In the genomic region with DNA sequence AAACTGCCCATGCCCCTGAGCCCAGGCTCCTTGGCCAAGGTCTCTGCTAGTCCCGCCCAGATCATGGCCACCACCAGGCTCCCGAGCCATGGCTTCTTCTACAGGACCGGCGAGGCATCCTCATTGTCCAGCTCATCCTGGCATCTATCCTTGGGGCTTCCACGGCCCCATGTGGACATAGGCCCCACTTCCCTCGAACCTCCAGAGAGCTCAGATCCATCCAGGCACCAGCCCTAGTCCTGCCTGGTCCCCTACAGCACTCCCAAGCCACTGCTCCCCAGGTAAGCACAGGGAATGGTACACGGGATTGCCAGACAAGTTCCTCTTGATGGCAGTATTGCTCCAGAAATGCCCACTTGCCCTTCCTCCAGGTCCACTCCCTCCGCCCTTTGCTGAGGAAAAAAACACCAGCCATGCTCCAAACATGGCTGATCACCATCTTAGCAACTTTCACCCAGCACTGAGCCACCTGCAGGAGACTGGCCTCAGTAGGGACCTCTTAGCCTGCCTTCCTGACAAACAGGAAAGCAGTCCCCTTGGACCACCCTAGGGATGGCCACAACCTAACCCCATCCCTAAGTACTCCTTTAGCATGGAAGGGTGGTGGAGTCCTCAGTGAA, we compare ENCODE assay signal across 9 cellular contexts.
A peak's percentile ranks its signal among the peaks of the same experiment; 100 is the strongest.
DNase-seq lines count a peak whose midpoint lies in the region; ATAC-seq and TF ChIP-seq lines count a peak whose summit lies in the region.
"Had no signal": no experiment of that assay in that cellular context is flagged by ENCODE, and none has a peak within 500 bp of the region (broad histone marks: within the 10 kb centered on the region; RNA-seq: fewer than 3 reads in every experiment).

No MANE protein-coding gene starts in this region.

- no peak overlapping the region for H2BK15ac ChIP-seq in neuronal stem cell (ENCODE audit: low read length)

- H3K36me3 ChIP-seq in neuronal stem cell (replicated peaks in 1 of 2; ENCODE audit: control insufficient read depth in 2 of 2, insufficient read depth in 2 of 2, low read length in 2 of 2) = no peaks in the 10 kb centered on the region

- H3K4ac ChIP-seq in neuronal stem cell (ENCODE audit: low read length) = no peak overlapping the region

- no peak overlapping the region for H4K91ac ChIP-seq in neuronal stem cell (ENCODE audit: low read depth, low read length, poor library complexity)

- H3K4me3 ChIP-seq in GM12875 (ENCODE audit: low read depth, low read length) (no peak overlapping the region), neuronal stem cell (ENCODE audit: low read length in 2 of 2) (no peak overlapping the region)

- H3K27ac ChIP-seq in angular gyrus (ENCODE audit: low read depth, low read length) (peak overlapping the region; percentile 11), neuronal stem cell (replicated peaks; ENCODE audit: low read length) (no peak overlapping the region), foreskin keratinocyte (no peak overlapping the region)
- H3K27ac ChIP-seq: epithelial cell of prostate had no signal

- no peak overlapping the region for H3K9ac ChIP-seq in neuronal stem cell (ENCODE audit: low read depth, low read length, poor library complexity)

- H4K8ac ChIP-seq in neuronal stem cell (ENCODE audit: low read depth, low read length) = no peak overlapping the region

- H3K79me1 ChIP-seq in neuronal stem cell (ENCODE audit: low read depth, low read length) = peaks cover 2% of the 10 kb centered on the region

- H2BK5ac ChIP-seq in neuronal stem cell (ENCODE audit: low read length) = no peak overlapping the region

- no peak overlapping the region for H2BK12ac ChIP-seq in neuronal stem cell (ENCODE audit: low read length)

- WGBS in neuronal stem cell (ENCODE audit: extremely low coverage in 2 of 2, insufficient read length in 2 of 2, insufficient replicate concordance in 1 of 2), 2 donors = no CpG with 5 or more reads among the region's 8 CpGs

- peaks cover 0 to 21% (median 0%) of the 10 kb centered on the region in 3 experiments for H3K27me3 ChIP-seq in neuronal stem cell (ENCODE audit: control insufficient read depth in 3 of 3, insufficient read depth in 3 of 3, low read depth in 1 of 3, low read length in 3 of 3)
- no peaks in the 10 kb centered on the region for H3K27me3 ChIP-seq in foreskin keratinocyte

- TF ChIP-seq CTCF in GM12875 (IDR thresholded peaks at IDR 0.05; ENCODE audit: borderline replicate concordance, insufficient read depth, low read depth, low read length) = peak; percentile 45; the same call in 1 of the 2 replicates
- TF ChIP-seq CTCF in foreskin keratinocyte (conservative IDR thresholded peaks at IDR 0.05) = no peak

- no peak overlapping the region for H3K23ac ChIP-seq in neuronal stem cell (ENCODE audit: low read depth, low read length, poor library complexity)

- no peak overlapping the region for H2BK120ac ChIP-seq in neuronal stem cell (ENCODE audit: low read depth, low read length)

- H3K4me1 ChIP-seq in neuronal stem cell (ENCODE audit: control insufficient read depth in 2 of 2, insufficient read depth in 1 of 2, low read depth in 1 of 2, low read length in 2 of 2) (no peaks in the 10 kb centered on the region), foreskin keratinocyte (no peaks in the 10 kb centered on the region)

- no peak overlapping the region for H3K14ac ChIP-seq in neuronal stem cell (ENCODE audit: low read length)

- no peak overlapping the region for H3K18ac ChIP-seq in neuronal stem cell (ENCODE audit: low read length)

- ATAC-seq in GM21786 (IDR thresholded peaks at IDR 0.05; ENCODE audit: unreplicated experiment) (peak; percentile 54), foreskin keratinocyte (no peak)

- no peak overlapping the region for H3K4me2 ChIP-seq in neuronal stem cell (ENCODE audit: insufficient read depth, low read length, poor library complexity, severe bottlenecking)

- H2AFZ ChIP-seq in neuronal stem cell (ENCODE audit: low read length) = peak overlapping the region; percentile 55

- peaks cover 0 to 1% of the 10 kb centered on the region in 2 donors for H3K9me3 ChIP-seq in neuronal stem cell (replicated peaks in 1 of 2; ENCODE audit: control insufficient read depth in 2 of 2, insufficient read depth in 1 of 2, low read depth in 1 of 2, low read length in 2 of 2)

- DNase-seq in NCI-H1092 (lab: John Stamatoyannopoulos, UW) (peak; percentile 17), neuronal stem cell (ENCODE audit: low spot score) (no peak), foreskin keratinocyte (no peak), D341Med (ENCODE audit: low spot score) (no peak)
- no peak for DNase-seq in activated CD4-positive, alpha-beta T cell treated with anti-CD3 and anti-CD28 coated beads, Interleukin-2, amount 50 U/mL, for 4 hours

- no peak overlapping the region for H2AK5ac ChIP-seq in neuronal stem cell (ENCODE audit: low read depth, low read length)
